ENCODE assay signal across 22 cellular contexts in the genomic region with DNA sequence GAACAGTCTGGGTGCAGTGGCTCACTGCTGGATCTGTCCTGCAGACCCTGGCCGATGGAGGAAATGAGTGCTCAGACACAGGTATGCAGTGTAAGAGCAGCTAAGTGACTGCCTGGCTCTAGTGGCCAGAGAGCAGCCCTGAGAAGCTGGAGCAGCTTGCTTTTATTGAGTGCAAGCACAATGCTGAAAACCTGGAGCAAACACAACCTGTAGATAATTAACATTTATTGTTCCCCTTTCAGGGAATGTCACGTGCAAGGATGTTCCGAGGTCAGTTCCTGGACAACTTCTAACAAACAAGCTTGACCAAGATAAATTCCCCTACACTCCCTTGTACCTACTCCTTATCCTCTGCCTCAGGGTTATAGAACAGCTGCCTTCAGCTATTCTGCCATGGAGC. TPM values are rescaled to one million over a fixed set of nuclear protein-coding genes. Genes with fewer than 3 reads are reported as not detected.
DNase-seq lines count a peak whose midpoint lies in the region; ATAC-seq and TF ChIP-seq lines count a peak whose summit lies in the region.
"Had no signal": no experiment of that assay in that cellular context is flagged by ENCODE, and none has a peak within 500 bp of the region (broad histone marks: within the 10 kb centered on the region; RNA-seq: fewer than 3 reads in every experiment).

No MANE protein-coding gene starts in this region.

- H3K4me3 ChIP-seq in breast epithelium (no peak overlapping the region), upper lobe of right lung (no peak overlapping the region)
- H3K4me3 ChIP-seq: gastrocnemius medialis, psoas muscle, tibial nerve had no signal

- peaks cover 29% of the 10 kb centered on the region for H3K4me1 Mint-ChIP-seq in MCF 10A (ENCODE audit: insufficient read depth, unreplicated experiment)

- CTCF ChIA-PET in MCF 10A (lab: Yijun Ruan, JAX) = interaction anchor here (0.6 to 1.9 kb wide), 9 partner anchors 18 to 100 kb away, joined by 3 to 13 read pairs (median 4); no protein-coding TSS in a partner anchor

- no peaks in the 10 kb centered on the region for H3K4me1 ChIP-seq in breast epithelium
- no peaks in the 10 kb centered on the region for H3K4me1 ChIP-seq in upper lobe of right lung
- H3K4me1 ChIP-seq: gastrocnemius medialis, tibial nerve had no signal

- POLR2A ChIA-PET in MCF 10A (lab: Yijun Ruan, JAX) = interaction anchor here (0.6 to 3.3 kb wide), 3 partner anchors 32 to 36 kb away, joined by 3 to 25 read pairs (median 11); no protein-coding TSS in a partner anchor

- H3K27me3 ChIP-seq in breast epithelium = no peaks in the 10 kb centered on the region
- H3K27me3 ChIP-seq in upper lobe of right lung = no peaks in the 10 kb centered on the region
- H3K27me3 ChIP-seq: gastrocnemius medialis, tibial nerve had no signal

- no peak overlapping the region for H3K4me3 Mint-ChIP-seq in MCF 10A (ENCODE audit: unreplicated experiment)
- H3K4me3 Mint-ChIP-seq: activated CD4-positive, alpha-beta T cell treated with anti-CD3 and anti-CD28 coated beads, Interleukin-2, amount 10 ng/mL, durations not matched to agents 24 days and 14 days; natural killer cell treated with Interleukin-12 subunit alpha and Interleukin-12 subunit beta and Interleukin-15 and Interleukin-18, amount 100 ng/mL, for 72 hours; stimulated activated effector memory CD8-positive, alpha-beta T cell treated with anti-CD3 and anti-CD28 coated beads, Interleukin-12 subunit alpha, Interleukin-12 subunit beta, amount 100 ng/mL, for 72 hours had no signal

- no peaks in the 10 kb centered on the region for H3K9me3 Mint-ChIP-seq in MCF 10A (ENCODE audit: unreplicated experiment)
- H3K9me3 Mint-ChIP-seq: activated CD4-positive, alpha-beta T cell treated with anti-CD3 and anti-CD28 coated beads, Interleukin-2, amount 10 ng/mL, durations not matched to agents 24 days and 14 days; natural killer cell treated with Interleukin-12 subunit alpha and Interleukin-12 subunit beta and Interleukin-15 and Interleukin-18, amount 100 ng/mL, for 72 hours; stimulated activated effector memory CD8-positive, alpha-beta T cell treated with anti-CD3 and anti-CD28 coated beads, Interleukin-12 subunit alpha, Interleukin-12 subunit beta, amount 100 ng/mL, for 72 hours had no signal

- TF ChIP-seq CTCF in MCF 10A (IDR thresholded peaks at IDR 0.05; ENCODE audit: unreplicated experiment) (no peak), breast epithelium (IDR thresholded peaks at IDR 0.05) (no peak), upper lobe of right lung (IDR thresholded peaks at IDR 0.05) (no peak)

- H3K36me3 Mint-ChIP-seq in MCF 10A (ENCODE audit: insufficient read depth, unreplicated experiment) = peaks cover 6% of the 10 kb centered on the region
- H3K36me3 Mint-ChIP-seq: natural killer cell treated with Interleukin-12 subunit alpha and Interleukin-12 subunit beta and Interleukin-15 and Interleukin-18, amount 100 ng/mL, for 72 hours; stimulated activated effector memory CD8-positive, alpha-beta T cell treated with anti-CD3 and anti-CD28 coated beads, Interleukin-12 subunit alpha, Interleukin-12 subunit beta, amount 100 ng/mL, for 72 hours had no signal

- no TSS peak for BruUV-seq in MCF 10A (replicated peaks; lab: Mats Ljungman, UMichigan)

- ATAC-seq in left colon = peak; percentile 90
- no peak for ATAC-seq in upper lobe of right lung
- no peak for ATAC-seq in GM18861 (IDR thresholded peaks at IDR 0.05; ENCODE audit: unreplicated experiment)
- ATAC-seq in HG03108 (IDR thresholded peaks at IDR 0.05; ENCODE audit: unreplicated experiment) = no peak
- ATAC-seq: stimulated activated effector memory CD8-positive, alpha-beta T cell treated with anti-CD3 and anti-CD28 coated beads, Interleukin-12 subunit alpha, Interleukin-12 subunit beta, amount 100 ng/mL, for 72 hours had no signal

- TF ChIP-seq POLR2A in breast epithelium (IDR thresholded peaks at IDR 0.05) = no peak

- intact Hi-C loops in MCF 10A (cut with micrococcal nuclease) (loop anchor here (2.0 kb wide), 1 partner anchor 65 kb away; no protein-coding TSS in a partner anchor), breast epithelium (cut with DNase I; ENCODE audit: low total_unique reads) (no loop called here), left colon (cut with DNase I, micrococcal nuclease) (no loop called here), upper lobe of right lung (cut with DNase I) (no loop called here)

- H3K36me3 ChIP-seq in breast epithelium = no peaks in the 10 kb centered on the region
- H3K36me3 ChIP-seq in upper lobe of right lung = no peaks in the 10 kb centered on the region
- H3K36me3 ChIP-seq: gastrocnemius medialis, tibial nerve had no signal

- DNase-seq in MCF 10A (ENCODE audit: unreplicated experiment) (no peak), breast epithelium (ENCODE audit: low spot score in 2 of 2) (no peak), SW480 (ENCODE audit: low spot score) (peak; percentile 24), left colon (peak; percentile 36 to 42), upper lobe of right lung (no peak), germinal center (ENCODE audit: low spot score) (no peak)
- DNase-seq: activated CD4-positive, alpha-beta T cell treated with anti-CD3 and anti-CD28 coated beads, Interleukin-2, amount 10 ng/mL, durations not matched to agents 24 days and 14 days; activated gamma-delta T cell treated with Interleukin-2 at 50 U/mL for 16 hours; amygdala; NCI-H2029 treated with DMSO at 0.1 percent for 48 hours; NCI-H510A had no signal

- H3K27ac ChIP-seq in breast epithelium (no peak overlapping the region), upper lobe of right lung (no peak overlapping the region)
- H3K27ac ChIP-seq: gastrocnemius medialis, psoas muscle, tibial nerve had no signal

- H3K9me3 ChIP-seq in breast epithelium = no peaks in the 10 kb centered on the region
- H3K9me3 ChIP-seq in upper lobe of right lung = no peaks in the 10 kb centered on the region
- H3K9me3 ChIP-seq: gastrocnemius medialis, psoas muscle, tibial nerve had no signal

- no peaks in the 10 kb centered on the region for H3K27me3 Mint-ChIP-seq in MCF 10A (ENCODE audit: insufficient read depth, unreplicated experiment)

- peak overlapping the region; percentile 98 for H3K27ac Mint-ChIP-seq in MCF 10A (ENCODE audit: low read depth, unreplicated experiment)
- H3K27ac Mint-ChIP-seq: activated CD4-positive, alpha-beta T cell treated with anti-CD3 and anti-CD28 coated beads, Interleukin-2, amount 10 ng/mL, durations not matched to agents 24 days and 14 days; stimulated activated effector memory CD8-positive, alpha-beta T cell treated with anti-CD3 and anti-CD28 coated beads, Interleukin-12 subunit alpha, Interleukin-12 subunit beta, amount 100 ng/mL, for 72 hours had no signal

RNA-seq across cellular contexts. Expression of gene DDC, which starts 31.4 kb away (rescaled TPM):
- 0.64 and 0.79 TPM in 2 replicates for total RNA-seq in MCF 10A (2022)
- total RNA-seq in breast epithelium = under 1 TPM in 2 of 3 donors, not detected in 1; 0.29 to 0.33 TPM
- total RNA-seq in left colon = 10 to 100 TPM; 69.3 to 74.7 TPM
- total RNA-seq in upper lobe of right lung = 3.1 TPM
- total RNA-seq: A673; chondrocyte; HT1080; lung microvascular endothelial cell; natural killer cell treated with Interleukin-12 subunit alpha and Interleukin-12 subunit beta and Interleukin-15 and Interleukin-18, amount 100 ng/mL, for 72 hours had no signal

Comparison
In these comparisons a context has a peak if more than half of its experiments do, and no peak if none do; other contexts are left out.
1. DNase-seq: peak in SW480 (single experiment) and left colon (2 of 2); none in MCF 10A (single experiment), breast epithelium (0 of 2), upper lobe of right lung (single experiment) and germinal center (single experiment).
2. RNA of gene DDC, which starts 31.4 kb away (total RNA-seq): 69.3 to 74.7 TPM in left colon; 3.1 TPM in upper lobe of right lung (single experiment), 0.64 to 0.79 TPM in MCF 10A and 0.29 to 0.33 TPM in breast epithelium; every median in the first group is over 10 times any median in the second.